ENCODE assay signal across 9 cellular contexts in the genomic region with DNA sequence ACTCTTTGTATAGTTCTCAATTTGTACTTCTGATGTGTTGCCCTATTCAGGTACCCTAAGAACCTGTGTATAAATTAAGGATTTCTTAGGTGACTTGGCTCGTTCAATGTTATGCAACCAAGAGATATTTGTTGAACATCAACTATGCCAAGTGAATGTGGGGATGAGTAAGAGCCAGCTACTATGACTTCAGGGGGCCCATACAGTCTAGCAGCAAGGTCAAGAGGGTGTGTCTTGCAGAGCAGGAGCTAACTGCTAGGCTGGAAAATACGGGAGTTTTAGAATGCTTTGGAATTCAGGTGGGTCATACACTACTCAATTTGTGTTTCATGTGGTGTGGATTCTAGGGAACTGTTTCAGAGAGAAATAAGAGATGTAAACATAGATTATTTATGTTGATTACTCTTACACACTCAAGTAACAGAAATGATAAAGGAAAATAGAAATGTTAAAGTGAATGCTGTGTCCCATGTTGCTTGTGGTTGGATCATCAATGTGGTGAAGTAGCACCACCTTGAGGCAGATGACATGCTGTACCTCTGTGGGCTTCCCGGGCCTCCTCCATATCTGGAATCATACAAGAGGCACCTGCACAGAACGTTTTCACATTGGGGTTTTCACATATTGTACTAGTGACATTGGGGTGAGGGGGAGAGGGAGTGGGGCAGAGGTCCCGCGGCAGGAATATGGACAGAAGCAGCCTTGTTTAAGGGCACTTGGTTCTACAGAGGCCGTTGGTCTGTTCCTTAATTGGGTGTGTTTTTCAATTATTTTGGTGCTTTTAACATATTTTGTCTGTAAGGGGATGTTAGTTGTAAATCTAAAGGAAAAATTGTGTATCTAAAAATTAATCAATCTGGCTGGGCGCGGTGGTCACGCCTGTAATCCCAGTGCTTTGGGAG. TPM values are rescaled to one million over a fixed set of nuclear protein-coding genes. Genes with fewer than 3 reads are reported as not detected.
A peak's percentile ranks its signal among the peaks of the same experiment; 100 is the strongest.
DNase-seq lines count a peak whose midpoint lies in the region; TF ChIP-seq lines count a peak whose summit lies in the region.
"Had no signal": no experiment of that assay in that cellular context is flagged by ENCODE, and none has a peak within 500 bp of the region (broad histone marks: within the 10 kb centered on the region; RNA-seq: fewer than 3 reads in every experiment).

No MANE protein-coding gene starts in this region.

- intact Hi-C loops in spleen (cut with DNase I; ENCODE audit: low total_unique reads): no loop called here

- TF ChIP-seq CTCF in astrocyte of the cerebellum (IDR thresholded peaks at IDR 0.05; ENCODE audit: low read depth, low read length, missing control alignments) (peak; percentile 71), spleen (IDR thresholded peaks at IDR 0.05 in 8 of 11, conservative IDR thresholded peaks at IDR 0.05 in 3 of 11) (peak in 10 of 11 experiments; percentile 48 to 78 (median 66))

- H3K27me3 ChIP-seq in GM23248 (replicated peaks; ENCODE audit: insufficient read depth): no peaks in the 10 kb centered on the region
- H3K27me3 ChIP-seq in spleen (replicated peaks in 1 of 7): no peaks in the 10 kb centered on the region

- H3K4me1 ChIP-seq in GM23248 (ENCODE audit: insufficient read depth) (peaks cover 33% of the 10 kb centered on the region), spleen (peaks cover 4 to 58% (median 34%) of the 10 kb centered on the region in 6 donors)

- H4K20me1 ChIP-seq in GM23248 (ENCODE audit: insufficient read depth): no peaks in the 10 kb centered on the region

- in situ Hi-C loops in GM23248 (cut with MboI): no loop called here
- in situ Hi-C loops in astrocyte of the cerebellum (cut with HindIII; ENCODE audit: low sequenced_read_pairs): no loop called here

- WGBS in GM23248 (ENCODE audit: low coverage in 1 of 2, low lambda C conversion rate in 2 of 2, missing lambda C conversion rate in 2 of 2), 2 experiments: 51 to 62% methylated on average over 10 of the region's 10 CpGs
- WGBS in spleen, 5 donors: 64 to 70% (median 68%) methylated on average over 10 of the region's 10 CpGs

- peaks cover 28% of the 10 kb centered on the region for H3K79me2 ChIP-seq in GM23248 (ENCODE audit: insufficient read depth)

- H3K9me3 ChIP-seq in GM23248 (ENCODE audit: low read depth) (no peaks in the 10 kb centered on the region), spleen (no peaks in the 10 kb centered on the region)

- H3K4me3 ChIP-seq in GM23248 (no peak overlapping the region), astrocyte of the cerebellum (ENCODE audit: low read depth, low read length) (no peak overlapping the region), spleen (no peak overlapping the region)

- peak overlapping the region; percentile 44 for H3K27ac ChIP-seq in GM23248
- H3K27ac ChIP-seq in spleen: peak overlapping the region in 3 of 8 donors; percentile 39 to 54 (median 48)

- DNase-seq in GF-D8 (lab: John Stamatoyannopoulos, UW) (peak; percentile 31), GM23248 (peak; percentile 82), M059J (ENCODE audit: low read depth) (peak; percentile 78), SK-N-DZ (ENCODE audit: low spot score) (peak; percentile 54), astrocyte of the cerebellum (ENCODE audit: low read depth) (peak; percentile 43), iPS DF 19.7 (ENCODE audit: low read depth, low spot score) (peak; percentile 25), spleen (no peak), GM19238 (ENCODE audit: insufficient read length, low spot score) (no peak)

- H3K36me3 ChIP-seq in GM23248 (ENCODE audit: low read depth): peaks cover 30% of the 10 kb centered on the region
- peaks cover 0 to 53% (median 24%) of the 10 kb centered on the region in 6 donors for H3K36me3 ChIP-seq in spleen

- TF ChIP-seq POLR2A in spleen (IDR thresholded peaks at IDR 0.05): no peak

- peaks cover 57% of the 10 kb centered on the region for H3F3A ChIP-seq in GM23248 (ENCODE audit: insufficient read depth)

- peak overlapping the region; percentile 16 for H3K4me2 ChIP-seq in GM23248 (ENCODE audit: unreplicated experiment)

- no peaks in the 10 kb centered on the region for H3K9me2 ChIP-seq in GM23248 (ENCODE audit: insufficient read depth)

- H2AFZ ChIP-seq in GM23248: no peak overlapping the region

- H3K9ac ChIP-seq in GM23248: no peak overlapping the region

RNA-seq across cellular contexts. Expression of a gene that starts 12.4 kb away (rescaled TPM):
- 388 and 428 TPM in 2 replicates for total RNA-seq in GM23248 (2014; rRNA removed; shearing (Covaris generic))
- polyA plus RNA-seq in GM23248 (2016; fragmentation: Nextera tagmentation; extraction: Ambion mirVana): 666 and 676 TPM in 2 replicates
- total RNA-seq in M059J (2014; rRNA removed; shearing (Covaris generic)): 293 and 409 TPM in 2 replicates
- polyA plus RNA-seq in SK-N-DZ (2014; cell fraction: cytosol; rRNA removed): 82.2 and 96.7 TPM in 2 replicates
- 47.3 and 53.3 TPM in 2 replicates for polyA plus RNA-seq in SK-N-DZ (2014; cell fraction: nucleus; rRNA removed)
- total RNA-seq in spleen: 100 to 1,000 TPM; 141 to 221 (median 171) TPM
- 100 to 1,000 TPM; 122 to 208 (median 190) TPM for polyA plus RNA-seq in spleen

RNA-seq across cellular contexts. Expression of a gene that starts 30.0 kb away (rescaled TPM):
- not detected in 2 replicates for total RNA-seq in GM23248 (2014; rRNA removed; shearing (Covaris generic))
- polyA plus RNA-seq in GM23248 (2016; fragmentation: Nextera tagmentation; extraction: Ambion mirVana) (not detected in 2 replicates), spleen (not detected)
- not detected in 2 replicates for total RNA-seq in M059J (2014; rRNA removed; shearing (Covaris generic))
- polyA plus RNA-seq in SK-N-DZ (2014; cell fraction: cytosol; rRNA removed): not detected in 2 replicates
- not detected in 2 replicates for polyA plus RNA-seq in SK-N-DZ (2014; cell fraction: nucleus; rRNA removed)
- total RNA-seq in spleen: not detected
- total RNA-seq: frontal cortex had no signal

RNA-seq across cellular contexts. Expression of a gene that starts 32.9 kb away (rescaled TPM):
- total RNA-seq in GM23248 (2014; rRNA removed; shearing (Covaris generic)): not detected in 2 replicates
- polyA plus RNA-seq in GM23248 (2016; fragmentation: Nextera tagmentation; extraction: Ambion mirVana) (0.28 and 0.41 TPM in 2 replicates), spleen (10 to 100 TPM; 14.9 to 34.7 (median 20.5) TPM)
- total RNA-seq in M059J (2014; rRNA removed; shearing (Covaris generic)): 10.8 and 17.1 TPM in 2 replicates
- polyA plus RNA-seq in SK-N-DZ (2014; cell fraction: cytosol; rRNA removed): not detected in 2 replicates
- polyA plus RNA-seq in SK-N-DZ (2014; cell fraction: nucleus; rRNA removed): not detected in 2 replicates
- total RNA-seq in spleen: 100 to 1,000 TPM in 5 of 7 donors, 10 to 100 TPM in 2; 62.2 to 232 (median 114) TPM

Comparison
In these comparisons a context has a peak if more than half of its experiments do, and no peak if none do; other contexts are left out.
1. DNase-seq: peak in GF-D8 (single experiment), GM23248 (single experiment), M059J (single experiment), SK-N-DZ (single experiment), astrocyte of the cerebellum (single experiment) and iPS DF 19.7 (single experiment); none in spleen (single experiment) and GM19238 (single experiment).
2. RNA of a gene that starts 32.9 kb away (total RNA-seq): 62.2 to 232 TPM in spleen and 10.8 to 17.1 TPM in M059J; not detected in GM23248; every median in the first group is over 10 times any median in the second.